16 cellular contexts compared by ENCODE assay signal in genomic region chr15:60469893-60470641, GRCh38. TPM values are rescaled to one million over a fixed set of nuclear protein-coding genes. Genes with fewer than 3 reads are reported as not detected.
DNase-seq lines count a peak whose midpoint lies in the region; ATAC-seq, FAIRE-seq and TF ChIP-seq lines count a peak whose summit lies in the region.
"Had no signal": no experiment of that assay in that cellular context is flagged by ENCODE, and none has a peak within 500 bp of the region (broad histone marks: within the 10 kb centered on the region; RNA-seq: fewer than 3 reads in every experiment).

No MANE protein-coding gene starts in this region.

- H3K9me2 ChIP-seq in GM23248 (ENCODE audit: insufficient read depth) = no peaks in the 10 kb centered on the region

- TF ChIP-seq CTCF in 22Rv1 (IDR thresholded peaks at IDR 0.05) = no peak
- no peak for TF ChIP-seq CTCF in kidney (IDR thresholded peaks at IDR 0.05; ENCODE audit: borderline replicate concordance, extremely low read depth, insufficient read depth)

- no peak overlapping the region for H3K4me2 ChIP-seq in GM23248 (ENCODE audit: unreplicated experiment)
- H3K4me2 ChIP-seq: smooth muscle cell had no signal

- H3K9me3 ChIP-seq in GM23248 (ENCODE audit: low read depth) (no peaks in the 10 kb centered on the region), kidney (ENCODE audit: control insufficient read depth in 1 of 2, low read length in 2 of 2) (no peaks in the 10 kb centered on the region)

- no peak for ATAC-seq in HG03135 (IDR thresholded peaks at IDR 0.05; ENCODE audit: unreplicated experiment)
- no peak for ATAC-seq in HG03175 (IDR thresholded peaks at IDR 0.05; ENCODE audit: unreplicated experiment)
- ATAC-seq in GM21447 (IDR thresholded peaks at IDR 0.05; ENCODE audit: unreplicated experiment) = no peak
- ATAC-seq: naive thymus-derived CD8-positive, alpha-beta T cell had no signal

- H3K79me2 ChIP-seq in GM23248 (ENCODE audit: insufficient read depth) = peaks cover 54% of the 10 kb centered on the region

- H3K27ac ChIP-seq in 22Rv1 = peak overlapping the region; percentile 25
- H3K27ac ChIP-seq in GM23248 = no peak overlapping the region
- no peak overlapping the region for H3K27ac ChIP-seq in kidney (ENCODE audit: low read depth in 2 of 2, low read length in 2 of 2)
- H3K27ac ChIP-seq: HL-60 had no signal

- H3K4me1 ChIP-seq in GM23248 (ENCODE audit: insufficient read depth) = peaks cover 10% of the 10 kb centered on the region
- no peaks in the 10 kb centered on the region for H3K4me1 ChIP-seq in kidney (ENCODE audit: control insufficient read depth in 1 of 2, insufficient read depth in 1 of 2, low read depth in 1 of 2, low read length in 2 of 2)

- intact Hi-C loops in kidney (cut with DNase I) (no loop called here), posterior cingulate gyrus (cut with DNase I) (no loop called here)

- H3F3A ChIP-seq in GM23248 (ENCODE audit: insufficient read depth) = no peaks in the 10 kb centered on the region

- FAIRE-seq in kidney (lab: Jason Lieb, UNC) = peak; percentile 77

- no peaks in the 10 kb centered on the region for H4K20me1 ChIP-seq in GM23248 (ENCODE audit: insufficient read depth)

- in situ Hi-C loops in GM23248 (cut with MboI) = no loop called here

- DNase-seq in GM23248 = peak; percentile 35
- DNase-seq in amniotic epithelial cell (ENCODE audit: low read depth) = peak; percentile 82
- DNase-seq in kidney = no peak
- no peak for DNase-seq in posterior cingulate gyrus
- DNase-seq: activated CD4-positive, alpha-beta T cell treated with anti-CD3 and anti-CD28 coated beads, Interleukin-2, amount 50 U/mL, for 1 hour; activated effector memory CD4-positive, alpha-beta T cell treated with anti-CD3 and anti-CD28 coated beads, Interleukin-2, amount 50 U/mL, for 16 hours; GF-D8; naive thymus-derived CD8-positive, alpha-beta T cell; NCI-H1436; NCI-H526 had no signal

- no peaks in the 10 kb centered on the region for H3K27me3 ChIP-seq in GM23248 (replicated peaks; ENCODE audit: insufficient read depth)

- H3K36me3 ChIP-seq in GM23248 (ENCODE audit: low read depth) (peaks cover 37% of the 10 kb centered on the region), kidney (ENCODE audit: control insufficient read depth in 1 of 2, insufficient read depth in 2 of 2, low read length in 2 of 2) (peaks cover 5 to 8% of the 10 kb centered on the region in 2 donors)

- H2AFZ ChIP-seq in GM23248 = no peak overlapping the region

- H3K9ac ChIP-seq in GM23248 (no peak overlapping the region), kidney (ENCODE audit: low read length in 2 of 2) (no peak overlapping the region)

- H3K4me3 ChIP-seq in GM23248 (no peak overlapping the region), kidney (ENCODE audit: low read length in 2 of 2) (no peak overlapping the region)
- H3K4me3 ChIP-seq: smooth muscle cell had no signal

RNA-seq across cellular contexts. Expression of gene ICE2, which starts 8.9 kb away (rescaled TPM):
- total RNA-seq in GM23248 (2014; rRNA removed; shearing (Covaris generic)) = 21.6 and 43.4 TPM in 2 replicates
- 21.3 and 25.5 TPM in 2 replicates for polyA plus RNA-seq in GM23248 (2016; fragmentation: Nextera tagmentation; extraction: Ambion mirVana)
- 61.4 TPM for total RNA-seq in kidney
- 16.4 TPM for polyA plus RNA-seq in kidney (ENCODE audit: insufficient read depth, low read depth, low replicate concordance)

Comparison
In these comparisons a context has a peak if more than half of its experiments do, and no peak if none do; other contexts are left out.
1. DNase-seq: peak in GM23248 (single experiment) and amniotic epithelial cell (single experiment); none in kidney (single experiment) and posterior cingulate gyrus (0 of 10).